Comparison of ENCODE assay signal across 11 cellular contexts in the genomic region with DNA sequence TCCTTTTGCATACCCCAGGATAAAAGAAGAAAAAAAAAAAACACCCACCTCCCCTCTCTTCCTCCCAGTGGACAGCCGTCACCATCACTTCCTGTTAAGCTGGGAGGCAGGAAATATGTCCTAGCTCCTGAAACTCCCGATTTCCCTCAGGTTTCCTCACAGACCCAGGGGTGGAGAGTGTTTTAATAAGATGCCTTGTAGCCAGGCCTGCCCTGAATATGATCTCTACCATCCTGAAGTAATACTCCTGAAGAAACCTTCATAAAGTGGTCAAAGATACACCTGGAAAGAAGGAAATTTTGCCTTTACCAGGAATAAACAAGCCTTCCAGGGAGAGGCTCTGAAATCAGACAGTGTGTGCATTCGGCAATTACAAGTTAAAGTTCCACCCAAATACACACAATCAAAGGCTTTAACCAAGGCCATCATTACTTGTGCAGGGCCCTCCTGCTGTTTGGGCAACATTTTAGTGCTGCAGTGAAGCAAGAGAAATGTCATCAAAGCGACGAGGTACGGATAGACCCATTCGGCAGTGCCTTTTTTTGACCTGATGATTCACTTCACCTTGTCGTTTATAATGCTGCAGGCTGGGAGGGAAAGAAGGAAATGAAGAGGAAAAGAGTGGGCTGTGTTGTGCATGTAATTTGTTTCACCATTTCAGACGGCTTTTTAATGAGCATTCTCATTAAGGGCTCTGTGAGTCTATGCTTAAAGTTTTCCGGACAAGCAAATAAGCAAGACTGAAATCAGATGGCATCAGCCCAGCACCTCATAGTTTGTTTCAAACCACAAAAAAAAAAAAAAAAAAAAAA. TPM values are rescaled to one million over a fixed set of nuclear protein-coding genes. Genes with fewer than 3 reads are reported as not detected.
A peak's percentile ranks its signal among the peaks of the same experiment; 100 is the strongest.
DNase-seq lines count a peak whose midpoint lies in the region; ATAC-seq and TF ChIP-seq lines count a peak whose summit lies in the region.
"Had no signal": no experiment of that assay in that cellular context is flagged by ENCODE, and none has a peak within 500 bp of the region (broad histone marks: within the 10 kb centered on the region; RNA-seq: fewer than 3 reads in every experiment).

No MANE protein-coding gene starts in this region.

- H3K79me2 ChIP-seq in ACC112 (ENCODE audit: control insufficient read depth, insufficient read depth, low read length, unreplicated experiment), result no peaks in the 10 kb centered on the region

- intact Hi-C loops in tibial artery (cut with DNase I; ENCODE audit: low total_unique reads), result no loop called here

- peak overlapping the region; percentile 44 for H2AFZ ChIP-seq in ACC112 (ENCODE audit: low read length, unreplicated experiment)

- ATAC-seq in GM18502 (IDR thresholded peaks at IDR 0.05; ENCODE audit: poor library complexity, unreplicated experiment), result no peak

- TF ChIP-seq CTCF in tibial artery (IDR thresholded peaks at IDR 0.05), result no peak

- H3K36me3 ChIP-seq in ACC112 (ENCODE audit: insufficient read depth, low read length), result no peaks in the 10 kb centered on the region
- H3K36me3 ChIP-seq in mesodermal cell (ENCODE audit: control insufficient read depth, insufficient read depth, low read length), result no peaks in the 10 kb centered on the region
- H3K36me3 ChIP-seq in tibial artery, result no peaks in the 10 kb centered on the region

- 66 to 74% methylated on average over 7 to 8 of the region's 10 CpGs for WGBS in mesodermal cell (ENCODE audit: insufficient coverage in 2 of 2), 2 experiments

- no peaks in the 10 kb centered on the region for H3K9me3 ChIP-seq in mesodermal cell (ENCODE audit: control insufficient read depth, low read length)
- H3K9me3 ChIP-seq in tibial artery, result no peaks in the 10 kb centered on the region

- no peaks in the 10 kb centered on the region for H3K27me3 ChIP-seq in ACC112 (ENCODE audit: insufficient read depth, low read length)
- no peaks in the 10 kb centered on the region for H3K27me3 ChIP-seq in tibial artery

- DNase-seq in LoVo (ENCODE audit: low spot score), result peak; percentile 74
- DNase-seq in dermis blood vessel endothelial cell, result peak; percentile 72
- DNase-seq in EL, result no peak
- DNase-seq in tibial artery, result no peak
- no peak for DNase-seq in NCI-H1092 treated with DMSO at 0.1 percent for 48 hours (lab: John Stamatoyannopoulos, UW)
- DNase-seq: Calu3, caudate nucleus, KBM-7 had no signal

- peaks cover 38% of the 10 kb centered on the region for H3K4me1 ChIP-seq in ACC112 (ENCODE audit: control insufficient read depth, insufficient read depth, low read length, unreplicated experiment)
- peaks cover 28% of the 10 kb centered on the region for H3K4me1 ChIP-seq in mesodermal cell (ENCODE audit: control insufficient read depth, insufficient read depth, low read length, poor library complexity, severe bottlenecking)
- peaks cover 0 to 30% (median 22%) of the 10 kb centered on the region in 4 donors for H3K4me1 ChIP-seq in tibial artery

- H3K4me3 ChIP-seq in ACC112 (ENCODE audit: low read depth, low read length) (no peak overlapping the region), mesodermal cell (ENCODE audit: extremely low read depth, insufficient read depth, low read length, poor library complexity, severe bottlenecking) (no peak overlapping the region), tibial artery (no peak overlapping the region)

- H3K27ac ChIP-seq in ACC112 (ENCODE audit: low read depth, low read length) (no peak overlapping the region), mesodermal cell (ENCODE audit: low read depth, low read length, severe bottlenecking) (peak overlapping the region; percentile 37), tibial artery (no peak overlapping the region)

RNA-seq across cellular contexts. Expression of gene RASAL2, which starts 41.0 kb away (rescaled TPM):
- total RNA-seq in dermis blood vessel endothelial cell, result 32.2 and 35.4 TPM in 2 replicates
- 12.3 TPM for polyA plus RNA-seq in mesodermal cell (2013, experiment 1 of 2)
- 10.3 TPM for polyA plus RNA-seq in mesodermal cell (2013, experiment 2 of 2)

Comparison
In these comparisons a context has a peak if more than half of its experiments do, and no peak if none do; other contexts are left out.
1. DNase-seq: peak in LoVo (single experiment) and dermis blood vessel endothelial cell (single experiment); none in EL (single experiment), tibial artery (0 of 2) and NCI-H1092 treated with DMSO at 0.1 percent for 48 hours (single experiment).